ENCODE assay signal across 29 cellular contexts in genomic region chr11:117915219-117915618, GRCh38. TPM values are rescaled to one million over a fixed set of nuclear protein-coding genes. Genes with fewer than 3 reads are reported as not detected.
DNase-seq lines count a peak whose midpoint lies in the region; ATAC-seq and TF ChIP-seq lines count a peak whose summit lies in the region.
"Had no signal": no experiment of that assay in that cellular context is flagged by ENCODE, and none has a peak within 500 bp of the region (broad histone marks: within the 10 kb centered on the region; RNA-seq: fewer than 3 reads in every experiment).

No MANE protein-coding gene starts in this region.

- H3K9me3 Mint-ChIP-seq in activated T-helper 17 cell treated with anti-CD3 and anti-CD28 coated beads, Interleukin-2, amount 50 U/mL, for 72 hours: no peaks in the 10 kb centered on the region
- H3K9me3 Mint-ChIP-seq in Calu3 (ENCODE audit: low read depth, unreplicated experiment): no peaks in the 10 kb centered on the region
- H3K9me3 Mint-ChIP-seq: naive thymus-derived CD8-positive, alpha-beta T cell had no signal

- ATAC-seq in activated T-helper 17 cell treated with anti-CD3 and anti-CD28 coated beads, Interleukin-2, amount 50 U/mL, for 72 hours (replicated peaks): no peak
- ATAC-seq in HG03135 (IDR thresholded peaks at IDR 0.05; ENCODE audit: unreplicated experiment): no peak
- ATAC-seq: heart left ventricle; left colon; naive thymus-derived CD8-positive, alpha-beta T cell; pancreas had no signal

- WGBS in mesenchymal stem cell: 48% methylated on average over 8 of the region's 8 CpGs

- no peak overlapping the region for H3K14ac ChIP-seq in mesenchymal stem cell (ENCODE audit: low read length in 2 of 2)

- H2BK5ac ChIP-seq in mesenchymal stem cell (ENCODE audit: low read depth, low read length, poor library complexity, severe bottlenecking): no peak overlapping the region

- no peak overlapping the region for H3K23ac ChIP-seq in mesenchymal stem cell (ENCODE audit: low read length in 2 of 2)

- H3K18ac ChIP-seq in mesenchymal stem cell (ENCODE audit: low read depth in 1 of 2, low read length in 2 of 2): no peak overlapping the region

- H3K27me3 Mint-ChIP-seq in activated T-helper 17 cell treated with anti-CD3 and anti-CD28 coated beads, Interleukin-2, amount 50 U/mL, for 72 hours: no peaks in the 10 kb centered on the region
- H3K27me3 Mint-ChIP-seq in Calu3 (ENCODE audit: unreplicated experiment): peaks cover 47% of the 10 kb centered on the region

- H3K27ac ChIP-seq in BLaER1 (no peak overlapping the region), mesenchymal stem cell (ENCODE audit: low read length, poor library complexity, severe bottlenecking) (no peak overlapping the region)
- H3K27ac ChIP-seq: GM23248, heart left ventricle, pancreas had no signal

- 0 out of 2 replicates have a peak, but pooled peaks cover 6% of the 10 kb centered on the region for H3K4me1 ChIP-seq in BLaER1
- H3K4me1 ChIP-seq in mesenchymal stem cell (ENCODE audit: control insufficient read depth, insufficient read depth, low read depth, low read length): peaks cover 2% of the 10 kb centered on the region
- H3K4me1 ChIP-seq: heart left ventricle, pancreas had no signal

- DNase-seq in H7 (peak; percentile 57), mesenchymal stem cell (no peak), Calu3 (no peak), NCI-H187 (lab: John Stamatoyannopoulos, UW) (no peak), NCI-H69 (lab: John Stamatoyannopoulos, UW) (no peak)
- DNase-seq: activated CD4-positive, alpha-beta T cell treated with anti-CD3 and anti-CD28 coated beads, Interleukin-2, amount 50 U/mL, for 48 hours; activated gamma-delta T cell; cerebellar nuclear complex; erythroblast; GM23248; KG1; naive thymus-derived CD8-positive, alpha-beta T cell; NCI-H1436 treated with DMSO at 0.1 percent for 48 hours; NCI-H2171; NCI-H524 treated with DMSO at 0.1 percent for 48 hours; pancreas; RPMI8226; SK-N-SH; stimulated activated CD4-positive, alpha-beta T cell treated with anti-CD3 and anti-CD28 coated beads, Interleukin-12 subunit alpha, Interleukin-12 subunit beta, amount 100 ng/mL, for 4 hours; stimulated activated CD4-positive, alpha-beta T cell treated with anti-CD3 and anti-CD28 coated beads, Interleukin-4, amount 100 ng/mL, for 4 hours; stimulated activated naive CD4-positive, alpha-beta T cell had no signal

- H3K4ac ChIP-seq in mesenchymal stem cell (ENCODE audit: low read depth in 1 of 2, low read length in 2 of 2): no peak overlapping the region

- no peaks in the 10 kb centered on the region for H3K9me3 ChIP-seq in BLaER1
- H3K9me3 ChIP-seq in mesenchymal stem cell (ENCODE audit: control insufficient read depth, low read length): no peaks in the 10 kb centered on the region
- H3K9me3 ChIP-seq: heart left ventricle, pancreas, SK-N-SH had no signal

- H3K79me1 ChIP-seq in mesenchymal stem cell (replicated peaks; ENCODE audit: low read length, poor library complexity, severe bottlenecking): no peaks in the 10 kb centered on the region

- H4K91ac ChIP-seq in mesenchymal stem cell (ENCODE audit: low read length): no peak overlapping the region

- H2AFZ ChIP-seq in mesenchymal stem cell (ENCODE audit: low read depth, low read length): no peak overlapping the region
- H2AFZ ChIP-seq: GM23248 had no signal

- no peaks in the 10 kb centered on the region for H3K36me3 Mint-ChIP-seq in activated T-helper 17 cell treated with anti-CD3 and anti-CD28 coated beads, Interleukin-2, amount 50 U/mL, for 72 hours (ENCODE audit: low read depth)
- H3K36me3 Mint-ChIP-seq in Calu3 (ENCODE audit: insufficient read depth, unreplicated experiment): no peaks in the 10 kb centered on the region

- TF ChIP-seq CTCF in Calu3 (IDR thresholded peaks at IDR 0.05; ENCODE audit: unreplicated experiment): no peak

- peak overlapping the region; percentile 13 for H3K27ac Mint-ChIP-seq in activated T-helper 17 cell treated with anti-CD3 and anti-CD28 coated beads, Interleukin-2, amount 50 U/mL, for 72 hours
- H3K27ac Mint-ChIP-seq in Calu3 (ENCODE audit: unreplicated experiment): no peak overlapping the region

- peak overlapping the region; percentile 35 for H2BK120ac ChIP-seq in mesenchymal stem cell (ENCODE audit: low read depth, low read length)

- intact Hi-C loops in Calu3 (cut with micrococcal nuclease; ENCODE audit: unreplicated experiment): no loop called here

- H3K4me2 ChIP-seq in BLaER1 (0 out of 2 replicates have a peak overlapping the region, but pooled peaks have one; percentile 14), mesenchymal stem cell (ENCODE audit: low read length, poor library complexity, severe bottlenecking) (no peak overlapping the region)
- H3K4me2 ChIP-seq: SK-N-SH had no signal

- H3K27me3 ChIP-seq in BLaER1 (no peaks in the 10 kb centered on the region), H7 (ENCODE audit: control insufficient read depth, insufficient read depth, low read length) (no peaks in the 10 kb centered on the region; the same call in 1 of the 2 replicates), mesenchymal stem cell (ENCODE audit: control insufficient read depth in 1 of 2, insufficient read depth in 1 of 2, low read length in 2 of 2) (peaks cover 46 to 96% of the 10 kb centered on the region in 2 experiments)
- H3K27me3 ChIP-seq: pancreas had no signal

- peaks cover 6% of the 10 kb centered on the region for H3K4me1 Mint-ChIP-seq in activated T-helper 17 cell treated with anti-CD3 and anti-CD28 coated beads, Interleukin-2, amount 50 U/mL, for 72 hours
- no peaks in the 10 kb centered on the region for H3K4me1 Mint-ChIP-seq in Calu3 (ENCODE audit: low read depth, unreplicated experiment)

- no peak overlapping the region for H2BK15ac ChIP-seq in mesenchymal stem cell (ENCODE audit: low read depth, poor library complexity, severe bottlenecking)

- no peak overlapping the region for H3K4me3 Mint-ChIP-seq in activated T-helper 17 cell treated with anti-CD3 and anti-CD28 coated beads, Interleukin-2, amount 50 U/mL, for 72 hours
- H3K4me3 Mint-ChIP-seq in Calu3 (ENCODE audit: low read depth, unreplicated experiment): no peak overlapping the region
- H3K4me3 Mint-ChIP-seq: naive thymus-derived CD8-positive, alpha-beta T cell had no signal

- BruUV-seq in Calu3 (replicated peaks; lab: Mats Ljungman, UMichigan): no TSS peak

- H4K8ac ChIP-seq in mesenchymal stem cell (ENCODE audit: low read length): no peak overlapping the region

- CTCF ChIA-PET in Calu3 (lab: Charles Lee): no interaction called here

- H2BK12ac ChIP-seq in mesenchymal stem cell (ENCODE audit: low read length in 2 of 2): no peak overlapping the region

- H3K4me3 ChIP-seq in BLaER1: no peak overlapping the region
- H3K4me3 ChIP-seq in H7 (ENCODE audit: insufficient read depth, low read depth, low read length): no peak overlapping the region
- no peak overlapping the region for H3K4me3 ChIP-seq in mesenchymal stem cell (ENCODE audit: insufficient read depth in 1 of 2, low read depth in 1 of 2, low read length in 2 of 2)
- H3K4me3 ChIP-seq: GM23248, heart left ventricle, pancreas had no signal

- H2AK5ac ChIP-seq in mesenchymal stem cell (ENCODE audit: low read length, severe bottlenecking): no peak overlapping the region

- H4K20me1 ChIP-seq in BLaER1: no peaks in the 10 kb centered on the region

- H3K9ac ChIP-seq in BLaER1 (no peak overlapping the region), mesenchymal stem cell (ENCODE audit: low read length) (no peak overlapping the region)
- H3K9ac ChIP-seq: GM23248, SK-N-SH had no signal

- no peaks in the 10 kb centered on the region for H3K36me3 ChIP-seq in BLaER1
- no peaks in the 10 kb centered on the region for H3K36me3 ChIP-seq in H7 (replicated peaks; ENCODE audit: control insufficient read depth, insufficient read depth, low read length)
- no peaks in the 10 kb centered on the region for H3K36me3 ChIP-seq in mesenchymal stem cell (ENCODE audit: control insufficient read depth in 1 of 2, insufficient read depth in 2 of 2, low read depth in 1 of 2, low read length in 2 of 2)
- H3K36me3 ChIP-seq: heart left ventricle, pancreas had no signal

RNA-seq across cellular contexts. Expression of gene TMPRSS13, which starts 14.0 kb away (rescaled TPM):
- 0.31 TPM in 1 of 2 replicates, not detected in the other for total RNA-seq in H7 (2014; rRNA removed; shearing (Covaris generic))
- 1 to 10 TPM in 1 of 2 donors, under 1 TPM in 1; 0.61 to 2.1 TPM for total RNA-seq in activated T-helper 17 cell treated with anti-CD3 and anti-CD28 coated beads, Interleukin-2, amount 50 U/mL, for 72 hours
- polyA plus RNA-seq in mesenchymal stem cell (2013, experiment 1 of 2): not detected
- not detected for polyA plus RNA-seq in mesenchymal stem cell (2013, experiment 2 of 2)
- 1.4 and 2.3 TPM in 2 replicates for total RNA-seq in Calu3 (2022)
- total RNA-seq: fibroblast of villous mesenchyme, GM23248 had no signal
- polyA plus RNA-seq: BJ, GM23248, SK-N-SH had no signal

RNA-seq across cellular contexts. Expression of gene FXYD6, which starts 38.8 kb away (rescaled TPM):
- 17.8 and 32.8 TPM in 2 replicates for total RNA-seq in H7 (2014; rRNA removed; shearing (Covaris generic))
- total RNA-seq in activated T-helper 17 cell treated with anti-CD3 and anti-CD28 coated beads, Interleukin-2, amount 50 U/mL, for 72 hours: under 1 TPM in 1 of 2 donors, not detected in 1; 0.19 TPM
- polyA plus RNA-seq in mesenchymal stem cell (2013, experiment 1 of 2): 52.5 TPM
- polyA plus RNA-seq in mesenchymal stem cell (2013, experiment 2 of 2): 53.1 TPM
- 0.61 and 0.78 TPM in 2 replicates for total RNA-seq in Calu3 (2022)
- total RNA-seq: fibroblast of villous mesenchyme; GM23248; naive thymus-derived CD8-positive, alpha-beta T cell; T-helper 2 cell treated with Interferon-gamma antibody and Interleukin-4, amounts not matched to agents 100 ng/mL and 5 ng/mL, for 36 hours had no signal
- polyA plus RNA-seq: BJ; GM23248; naive thymus-derived CD8-positive, alpha-beta T cell had no signal

Comparison
In these comparisons a context has a peak if more than half of its experiments do, and no peak if none do; other contexts are left out.
1. RNA of gene FXYD6, which starts 38.8 kb away (total RNA-seq): 17.8 to 32.8 TPM in H7; 0.61 to 0.78 TPM in Calu3 and 0.19 TPM in activated T-helper 17 cell treated with anti-CD3 and anti-CD28 coated beads, Interleukin-2, amount 50 U/mL, for 72 hours; every median in the first group is over 10 times any median in the second.